ENCODE assay signal across 8 cellular contexts in the genomic region with DNA sequence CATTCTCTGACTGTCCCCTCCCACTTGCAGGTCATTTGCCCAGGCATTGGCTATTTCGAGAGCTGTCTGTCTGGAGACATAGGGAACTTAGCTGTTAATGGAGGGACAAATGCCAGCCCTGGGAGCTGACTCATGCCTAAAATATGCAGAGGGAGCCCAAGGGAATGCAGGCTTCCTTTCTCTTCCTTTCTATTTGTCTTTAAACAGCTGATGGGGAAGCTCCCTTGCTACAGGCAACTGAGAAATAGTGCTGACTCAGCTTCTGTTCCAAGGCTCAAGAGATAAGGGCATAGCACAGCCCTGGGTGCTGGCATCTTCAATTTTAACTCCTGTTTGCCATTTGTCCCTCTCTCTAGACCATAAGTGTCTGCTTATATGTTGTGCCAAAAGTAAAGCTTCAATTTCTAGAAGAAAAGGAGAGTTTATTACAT.
A peak's percentile ranks its signal among the peaks of the same experiment; 100 is the strongest.
DNase-seq lines count a peak whose midpoint lies in the region; ATAC-seq, FAIRE-seq and TF ChIP-seq lines count a peak whose summit lies in the region.

No MANE protein-coding gene starts in this region.

- H3K4me2 ChIP-seq in H9 (ENCODE audit: insufficient read depth, insufficient read length, low read length) (no peak overlapping the region), fibroblast of lung (ENCODE audit: extremely low read depth, insufficient read depth, low read length) (peak overlapping the region; percentile 36), neural cell (ENCODE audit: low read length) (peak overlapping the region; percentile 33)

- no peak for TF ChIP-seq EP300 in neural cell (conservative IDR thresholded peaks at IDR 0.05; ENCODE audit: poor library complexity, severe bottlenecking)

- no peak for TF ChIP-seq CTCF in H9 (conservative IDR thresholded peaks at IDR 0.05)
- no peak for TF ChIP-seq CTCF in fibroblast of lung (conservative IDR thresholded peaks at IDR 0.05 in 1 of 2, IDR thresholded peaks at IDR 0.05 in 1 of 2; ENCODE audit: low read depth in 1 of 2, low read length in 2 of 2)
- TF ChIP-seq CTCF in neural cell (IDR thresholded peaks at IDR 0.05; ENCODE audit: poor library complexity, severe bottlenecking): no peak

- H3K23me2 ChIP-seq in H9 (ENCODE audit: insufficient read length, low read depth, low read length, poor library complexity, severe bottlenecking): no peaks in the 10 kb centered on the region

- H2BK12ac ChIP-seq in H9 (ENCODE audit: insufficient read length, low read depth, low read length): no peak overlapping the region

- H3K9me2 ChIP-seq in neural cell (ENCODE audit: insufficient read depth, low read length): no peaks in the 10 kb centered on the region

- no peaks in the 10 kb centered on the region for H3K79me2 ChIP-seq in H9 (ENCODE audit: insufficient read depth, low read length)
- H3K79me2 ChIP-seq in fibroblast of lung (ENCODE audit: control insufficient read depth, insufficient read depth, low read length): no peaks in the 10 kb centered on the region
- no peaks in the 10 kb centered on the region for H3K79me2 ChIP-seq in neural cell (replicated peaks; ENCODE audit: insufficient read depth, low read length)

- H2BK15ac ChIP-seq in H9 (ENCODE audit: low read depth, low read length): no peak overlapping the region

- H3K27ac ChIP-seq in H9 (ENCODE audit: insufficient read length, low read depth, low read length) (no peak overlapping the region), fibroblast of lung (ENCODE audit: insufficient read depth, low read length) (no peak overlapping the region), neural cell (ENCODE audit: low read length) (peak overlapping the region; percentile 55)

- H3K18ac ChIP-seq in H9 (ENCODE audit: insufficient read length, low read depth, low read length): no peak overlapping the region

- H3K56ac ChIP-seq in H9 (ENCODE audit: insufficient read length, low read depth, low read length): no peak overlapping the region

- FAIRE-seq in GM19239 (lab: Jason Lieb, UNC): no peak

- no peaks in the 10 kb centered on the region for H3K79me1 ChIP-seq in H9 (ENCODE audit: insufficient read depth, low read depth, low read length, poor library complexity, severe bottlenecking)

- H3T11ph ChIP-seq in H9 (ENCODE audit: low read length): no peak overlapping the region

- no peaks in the 10 kb centered on the region for H4K20me1 ChIP-seq in H9 (ENCODE audit: control insufficient read depth, insufficient read depth, insufficient read length)
- H4K20me1 ChIP-seq in fibroblast of lung (ENCODE audit: control insufficient read depth, extremely low read depth, insufficient read depth, low read length): no peaks in the 10 kb centered on the region
- H4K20me1 ChIP-seq in neural cell (ENCODE audit: insufficient read depth): no peaks in the 10 kb centered on the region

- H4K8ac ChIP-seq in H9 (replicated peaks; ENCODE audit: insufficient read length, low read depth, low read length): no peak overlapping the region

- no peak overlapping the region for H2AK5ac ChIP-seq in H9 (ENCODE audit: insufficient read length, low read length)

- H2AFZ ChIP-seq in H9 (ENCODE audit: low read length): no peak overlapping the region
- H2AFZ ChIP-seq in fibroblast of lung (ENCODE audit: low read length): peak overlapping the region; percentile 32
- H2AFZ ChIP-seq in neural cell (ENCODE audit: low read depth, low read length): no peak overlapping the region

- H3K27me3 ChIP-seq in H9 (ENCODE audit: insufficient read depth, low read length): no peaks in the 10 kb centered on the region
- no peaks in the 10 kb centered on the region for H3K27me3 ChIP-seq in fibroblast of lung (ENCODE audit: control insufficient read depth, insufficient read depth, low read length)
- H3K27me3 ChIP-seq in neural cell (ENCODE audit: insufficient read depth, low read depth, low read length): no peaks in the 10 kb centered on the region

- H3K9ac ChIP-seq in H9 (ENCODE audit: extremely low read depth, insufficient read length, low read length) (no peak overlapping the region), fibroblast of lung (ENCODE audit: insufficient read depth, low read length) (no peak overlapping the region), neural cell (ENCODE audit: low read length) (no peak overlapping the region)

- peaks cover 48 to 49% of the 10 kb centered on the region in 2 experiments for H3K4me1 Mint-ChIP-seq in H9
- H3K4me1 Mint-ChIP-seq in activated CD8-positive, alpha-beta memory T cell treated with anti-CD3 and anti-CD28 coated beads, Interleukin-2, amount 10 ng/mL, durations not matched to agents 7 days and 5 days: peaks cover 7% of the 10 kb centered on the region

- TF ChIP-seq RAD21 in neural cell (conservative IDR thresholded peaks at IDR 0.05): no peak

- H3K4ac ChIP-seq in H9 (ENCODE audit: low read depth, low read length): no peak overlapping the region

- no peak overlapping the region for H2BK5ac ChIP-seq in H9 (ENCODE audit: insufficient read length, low read length)

- H3K4me1 ChIP-seq in H9 (ENCODE audit: insufficient read depth, low read length) (peaks cover 6% of the 10 kb centered on the region), fibroblast of lung (ENCODE audit: control insufficient read depth, extremely low read depth, insufficient read depth, low read length) (no peaks in the 10 kb centered on the region)

- no peaks in the 10 kb centered on the region; a peak in 1 of 5 replicates for H3K9me3 Mint-ChIP-seq in H9
- H3K9me3 Mint-ChIP-seq in activated CD8-positive, alpha-beta memory T cell treated with anti-CD3 and anti-CD28 coated beads, Interleukin-2, amount 10 ng/mL, durations not matched to agents 7 days and 5 days (ENCODE audit: low read depth): no peaks in the 10 kb centered on the region

- no peak overlapping the region for H4K5ac ChIP-seq in H9 (ENCODE audit: insufficient read length, low read depth, low read length)

- H4K91ac ChIP-seq in H9 (ENCODE audit: insufficient read length, low read depth, low read length): no peak overlapping the region

- H3K27me3 Mint-ChIP-seq in H9 (ENCODE audit: low read depth): no peaks in the 10 kb centered on the region; the same call in 1 of the 2 replicates
- no peaks in the 10 kb centered on the region for H3K27me3 Mint-ChIP-seq in activated CD8-positive, alpha-beta memory T cell treated with anti-CD3 and anti-CD28 coated beads, Interleukin-2, amount 10 ng/mL, durations not matched to agents 7 days and 5 days

- H3K36me3 Mint-ChIP-seq in H9 (ENCODE audit: insufficient read depth in 1 of 3, low read depth in 3 of 3): no peaks in the 10 kb centered on the region
- no peaks in the 10 kb centered on the region for H3K36me3 Mint-ChIP-seq in activated CD8-positive, alpha-beta memory T cell treated with anti-CD3 and anti-CD28 coated beads, Interleukin-2, amount 10 ng/mL, durations not matched to agents 7 days and 5 days

- H3K9me3 ChIP-seq in H9 (ENCODE audit: control insufficient read depth, low read depth, low read length) (no peaks in the 10 kb centered on the region), fibroblast of lung (ENCODE audit: control insufficient read depth, insufficient read depth, low read depth, low read length) (no peaks in the 10 kb centered on the region), neural cell (ENCODE audit: low read length) (no peaks in the 10 kb centered on the region)

- H2BK20ac ChIP-seq in H9 (ENCODE audit: low read depth, low read length, poor library complexity, severe bottlenecking): no peak overlapping the region

- no peak overlapping the region for H2BK120ac ChIP-seq in H9 (ENCODE audit: low read depth, low read length, poor library complexity, severe bottlenecking)

- H3K14ac ChIP-seq in H9 (ENCODE audit: insufficient read depth, low read length): no peak overlapping the region

- H3K4me3 Mint-ChIP-seq in H9: 0 out of 5 replicates have a peak overlapping the region, but pooled peaks of 1 of the 2 experiments have one; percentile 6
- H3K4me3 Mint-ChIP-seq in activated CD8-positive, alpha-beta memory T cell treated with anti-CD3 and anti-CD28 coated beads, Interleukin-2, amount 10 ng/mL, durations not matched to agents 7 days and 5 days: no peak overlapping the region

- CTCF ChIA-PET in activated CD8-positive, alpha-beta memory T cell treated with anti-CD3 and anti-CD28 coated beads, Interleukin-2, amount 10 ng/mL, durations not matched to agents 7 days and 5 days (lab: Charles Lee): interaction anchor here (1.0 kb wide), 1 partner anchor 437 kb away, joined by 3 read pairs; no protein-coding TSS in a partner anchor

- no CpG with 5 or more reads among the region's 1 CpG for WGBS in H9 (ENCODE audit: extremely low coverage, insufficient read length, low lambda C conversion rate)

- ATAC-seq in activated CD8-positive, alpha-beta memory T cell treated with anti-CD3 and anti-CD28 coated beads, Interleukin-2, amount 10 ng/mL, durations not matched to agents 7 days and 5 days: no peak
- ATAC-seq in GM18909 (IDR thresholded peaks at IDR 0.05; ENCODE audit: poor library complexity, unreplicated experiment): no peak

- H3F3A ChIP-seq in neural cell (ENCODE audit: insufficient read depth, low read length, poor library complexity, severe bottlenecking): no peaks in the 10 kb centered on the region

- H3K4me3 ChIP-seq in fibroblast of lung (replicated peaks in 1 of 4; ENCODE audit: control extremely low read depth in 1 of 4, insufficient read depth in 1 of 4, low read depth in 3 of 4, low read length in 4 of 4) (no peak overlapping the region), neural cell (ENCODE audit: low read length) (no peak overlapping the region)

- H3K27ac Mint-ChIP-seq in H9: peak overlapping the region; percentile 80 to 96 (median 89); a peak in 5 of 7 replicates
- no peak overlapping the region for H3K27ac Mint-ChIP-seq in activated CD8-positive, alpha-beta memory T cell treated with anti-CD3 and anti-CD28 coated beads, Interleukin-2, amount 10 ng/mL, durations not matched to agents 7 days and 5 days

- no peak overlapping the region for H3K23ac ChIP-seq in H9 (ENCODE audit: insufficient read length, low read depth, low read length)

- DNase-seq in H9 (peak; percentile 97), RKO (ENCODE audit: low spot score) (peak; percentile 75), fibroblast of lung (ENCODE audit: low read depth in 2 of 2) (peak; percentile 89 to 93), GM19239 (ENCODE audit: insufficient read length, low spot score) (no peak), mesenteric fat pad (ENCODE audit: low spot score) (no peak)
- no peak for DNase-seq in activated CD8-positive, alpha-beta memory T cell treated with anti-CD3 and anti-CD28 coated beads, Interleukin-2, amount 10 ng/mL, durations not matched to agents 7 days and 5 days

- H3K36me3 ChIP-seq in fibroblast of lung (ENCODE audit: control insufficient read depth, insufficient read depth, low read length) (no peaks in the 10 kb centered on the region), neural cell (ENCODE audit: insufficient read depth, low read length) (no peaks in the 10 kb centered on the region)

Comparison
In these comparisons a context has a peak if more than half of its experiments do, and no peak if none do; other contexts are left out.
1. DNase-seq: peak in H9 (single experiment), RKO (single experiment) and fibroblast of lung (2 of 2); none in activated CD8-positive, alpha-beta memory T cell treated with anti-CD3 and anti-CD28 coated beads, Interleukin-2, amount 10 ng/mL, durations not matched to agents 7 days and 5 days (single experiment), GM19239 (single experiment) and mesenteric fat pad (single experiment).